In the genomic region with DNA sequence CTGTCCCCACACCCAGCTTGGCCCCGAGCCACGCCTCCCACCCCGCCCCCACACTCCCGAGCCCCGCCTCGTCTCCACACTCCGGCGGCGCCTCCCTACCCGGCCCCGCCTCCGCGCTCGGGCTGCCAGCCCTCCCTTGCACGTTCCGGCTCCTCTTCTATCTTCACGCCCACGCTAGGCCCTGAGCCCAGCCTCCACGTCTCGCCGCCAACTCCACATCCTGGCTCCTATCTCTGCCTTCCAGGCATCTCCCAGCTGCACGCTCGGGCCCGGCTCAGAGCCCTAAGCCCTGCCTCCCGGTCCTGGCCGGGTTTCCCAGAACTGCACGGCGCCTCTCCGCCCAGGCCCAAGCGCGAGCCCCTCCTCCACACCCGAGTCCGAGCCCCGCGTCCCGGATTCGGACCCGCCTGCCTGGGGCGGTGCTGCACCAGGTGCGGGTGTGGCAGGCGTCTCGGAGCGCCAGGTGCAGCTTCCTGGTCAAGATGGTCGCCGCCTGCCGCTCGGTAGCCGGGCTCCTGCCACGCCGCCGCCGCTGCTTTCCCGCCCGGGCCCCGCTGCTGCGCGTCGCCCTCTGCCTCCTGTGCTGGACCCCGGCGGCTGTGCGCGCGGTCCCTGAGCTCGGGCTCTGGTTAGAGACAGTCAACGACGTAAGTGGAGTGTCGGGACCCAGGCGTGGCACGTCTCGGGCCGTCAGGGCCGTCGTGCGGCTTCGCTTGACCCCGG, we compare ENCODE assay signal across 1 cellular context.
A peak's percentile ranks its signal among the peaks of the same experiment; 100 is the strongest.
TF ChIP-seq lines count a peak whose summit lies in the region.

A gene with protein sequence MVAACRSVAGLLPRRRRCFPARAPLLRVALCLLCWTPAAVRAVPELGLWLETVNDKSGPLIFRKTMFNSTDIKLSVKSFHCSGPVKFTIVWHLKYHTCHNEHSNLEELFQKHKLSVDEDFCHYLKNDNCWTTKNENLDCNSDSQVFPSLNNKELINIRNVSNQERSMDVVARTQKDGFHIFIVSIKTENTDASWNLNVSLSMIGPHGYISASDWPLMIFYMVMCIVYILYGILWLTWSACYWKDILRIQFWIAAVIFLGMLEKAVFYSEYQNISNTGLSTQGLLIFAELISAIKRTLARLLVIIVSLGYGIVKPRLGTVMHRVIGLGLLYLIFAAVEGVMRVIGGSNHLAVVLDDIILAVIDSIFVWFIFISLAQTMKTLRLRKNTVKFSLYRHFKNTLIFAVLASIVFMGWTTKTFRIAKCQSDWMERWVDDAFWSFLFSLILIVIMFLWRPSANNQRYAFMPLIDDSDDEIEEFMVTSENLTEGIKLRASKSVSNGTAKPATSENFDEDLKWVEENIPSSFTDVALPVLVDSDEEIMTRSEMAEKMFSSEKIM (plus strand): TSS at position 160 of the 723 bp plus-strand sequence. CDS start 323 bp downstream, at position 483.

TF ChIP-seq in HepG2, 621 proteins besides CTCF, POLR2A, EP300 and RAD21 (continued from another document and continues in another):
- TF ChIP-seq, protein P1, sequence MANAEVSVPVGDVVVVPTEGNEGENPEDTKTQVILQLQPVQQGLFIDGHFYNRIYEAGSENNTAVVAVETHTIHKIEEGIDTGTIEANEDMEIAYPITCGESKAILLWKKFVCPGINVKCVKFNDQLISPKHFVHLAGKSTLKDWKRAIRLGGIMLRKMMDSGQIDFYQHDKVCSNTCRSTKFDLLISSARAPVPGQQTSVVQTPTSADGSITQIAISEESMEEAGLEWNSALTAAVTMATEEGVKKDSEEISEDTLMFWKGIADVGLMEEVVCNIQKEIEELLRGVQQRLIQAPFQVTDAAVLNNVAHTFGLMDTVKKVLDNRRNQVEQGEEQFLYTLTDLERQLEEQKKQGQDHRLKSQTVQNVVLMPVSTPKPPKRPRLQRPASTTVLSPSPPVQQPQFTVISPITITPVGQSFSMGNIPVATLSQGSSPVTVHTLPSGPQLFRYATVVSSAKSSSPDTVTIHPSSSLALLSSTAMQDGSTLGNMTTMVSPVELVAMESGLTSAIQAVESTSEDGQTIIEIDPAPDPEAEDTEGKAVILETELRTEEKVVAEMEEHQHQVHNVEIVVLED (CRISPR knock-in tag; IDR thresholded peaks at IDR 0.05; ENCODE audit: borderline replicate concordance) = peak; percentile 69; the same call in 1 of the 2 replicates
- TF ChIP-seq ZNF138 (CRISPR knock-in tag; IDR thresholded peaks at IDR 0.05; ENCODE audit: low read depth) (no peak; the same call in 1 of the 2 replicates), ZMYM2 (CRISPR knock-in tag; IDR thresholded peaks at IDR 0.05) (no peak), POLR2AphosphoS5 (IDR thresholded peaks at IDR 0.05; ENCODE audit: low read depth, low read length) (peak; percentile 87), GABPB1 (CRISPR knock-in tag; IDR thresholded peaks at IDR 0.05) (peak; percentile 63), U2AF1 (optimal IDR thresholded peaks at IDR 0.05; ENCODE audit: low read depth, low read length) (no peak), HOXA7 (CRISPR knock-in tag; IDR thresholded peaks at IDR 0.05) (no peak), TEAD2 (CRISPR knock-in tag; IDR thresholded peaks at IDR 0.05) (no peak), ZNF441 (CRISPR knock-in tag; IDR thresholded peaks at IDR 0.05; ENCODE audit: borderline replicate concordance) (peak; percentile 80; the same call in 1 of the 2 replicates), ZNF652 (CRISPR knock-in tag; IDR thresholded peaks at IDR 0.05; ENCODE audit: borderline replicate concordance, low read depth) (no peak), KLF12 (CRISPR knock-in tag; IDR thresholded peaks at IDR 0.05; ENCODE audit: borderline replicate concordance) (peak; percentile 49; the same call in 1 of the 2 replicates)
- TF ChIP-seq, protein P2, sequence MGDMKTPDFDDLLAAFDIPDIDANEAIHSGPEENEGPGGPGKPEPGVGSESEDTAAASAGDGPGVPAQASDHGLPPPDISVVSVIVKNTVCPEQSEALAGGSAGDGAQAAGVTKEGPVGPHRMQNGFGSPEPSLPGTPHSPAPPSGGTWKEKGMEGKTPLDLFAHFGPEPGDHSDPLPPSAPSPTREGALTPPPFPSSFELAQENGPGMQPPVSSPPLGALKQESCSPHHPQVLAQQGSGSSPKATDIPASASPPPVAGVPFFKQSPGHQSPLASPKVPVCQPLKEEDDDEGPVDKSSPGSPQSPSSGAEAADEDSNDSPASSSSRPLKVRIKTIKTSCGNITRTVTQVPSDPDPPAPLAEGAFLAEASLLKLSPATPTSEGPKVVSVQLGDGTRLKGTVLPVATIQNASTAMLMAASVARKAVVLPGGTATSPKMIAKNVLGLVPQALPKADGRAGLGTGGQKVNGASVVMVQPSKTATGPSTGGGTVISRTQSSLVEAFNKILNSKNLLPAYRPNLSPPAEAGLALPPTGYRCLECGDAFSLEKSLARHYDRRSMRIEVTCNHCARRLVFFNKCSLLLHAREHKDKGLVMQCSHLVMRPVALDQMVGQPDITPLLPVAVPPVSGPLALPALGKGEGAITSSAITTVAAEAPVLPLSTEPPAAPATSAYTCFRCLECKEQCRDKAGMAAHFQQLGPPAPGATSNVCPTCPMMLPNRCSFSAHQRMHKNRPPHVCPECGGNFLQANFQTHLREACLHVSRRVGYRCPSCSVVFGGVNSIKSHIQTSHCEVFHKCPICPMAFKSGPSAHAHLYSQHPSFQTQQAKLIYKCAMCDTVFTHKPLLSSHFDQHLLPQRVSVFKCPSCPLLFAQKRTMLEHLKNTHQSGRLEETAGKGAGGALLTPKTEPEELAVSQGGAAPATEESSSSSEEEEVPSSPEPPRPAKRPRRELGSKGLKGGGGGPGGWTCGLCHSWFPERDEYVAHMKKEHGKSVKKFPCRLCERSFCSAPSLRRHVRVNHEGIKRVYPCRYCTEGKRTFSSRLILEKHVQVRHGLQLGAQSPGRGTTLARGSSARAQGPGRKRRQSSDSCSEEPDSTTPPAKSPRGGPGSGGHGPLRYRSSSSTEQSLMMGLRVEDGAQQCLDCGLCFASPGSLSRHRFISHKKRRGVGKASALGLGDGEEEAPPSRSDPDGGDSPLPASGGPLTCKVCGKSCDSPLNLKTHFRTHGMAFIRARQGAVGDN (CRISPR knock-in tag; IDR thresholded peaks at IDR 0.05) = peak; percentile 93
- TF ChIP-seq, protein P3, sequence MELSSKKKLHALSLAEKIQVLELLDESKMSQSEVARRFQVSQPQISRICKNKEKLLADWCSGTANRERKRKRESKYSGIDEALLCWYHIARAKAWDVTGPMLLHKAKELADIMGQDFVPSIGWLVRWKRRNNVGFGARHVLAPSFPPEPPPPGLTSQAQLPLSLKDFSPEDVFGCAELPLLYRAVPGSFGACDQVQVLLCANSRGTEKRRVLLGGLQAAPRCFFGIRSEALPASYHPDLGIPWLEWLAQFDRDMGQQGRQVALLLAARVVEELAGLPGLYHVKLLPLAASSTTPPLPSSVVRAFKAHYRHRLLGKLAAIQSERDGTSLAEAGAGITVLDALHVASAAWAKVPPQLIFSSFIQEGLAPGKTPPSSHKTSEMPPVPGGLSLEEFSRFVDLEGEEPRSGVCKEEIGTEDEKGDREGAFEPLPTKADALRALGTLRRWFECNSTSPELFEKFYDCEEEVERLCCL (CRISPR knock-in tag; IDR thresholded peaks at IDR 0.05; ENCODE audit: borderline replicate concordance) = no peak; the same call in 1 of the 2 replicates
- TF ChIP-seq, protein P4, sequence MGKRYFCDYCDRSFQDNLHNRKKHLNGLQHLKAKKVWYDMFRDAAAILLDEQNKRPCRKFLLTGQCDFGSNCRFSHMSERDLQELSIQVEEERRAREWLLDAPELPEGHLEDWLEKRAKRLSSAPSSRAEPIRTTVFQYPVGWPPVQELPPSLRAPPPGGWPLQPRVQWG (CRISPR knock-in tag; IDR thresholded peaks at IDR 0.05; ENCODE audit: borderline replicate concordance, low read depth) = no peak
- TF ChIP-seq, protein P5, sequence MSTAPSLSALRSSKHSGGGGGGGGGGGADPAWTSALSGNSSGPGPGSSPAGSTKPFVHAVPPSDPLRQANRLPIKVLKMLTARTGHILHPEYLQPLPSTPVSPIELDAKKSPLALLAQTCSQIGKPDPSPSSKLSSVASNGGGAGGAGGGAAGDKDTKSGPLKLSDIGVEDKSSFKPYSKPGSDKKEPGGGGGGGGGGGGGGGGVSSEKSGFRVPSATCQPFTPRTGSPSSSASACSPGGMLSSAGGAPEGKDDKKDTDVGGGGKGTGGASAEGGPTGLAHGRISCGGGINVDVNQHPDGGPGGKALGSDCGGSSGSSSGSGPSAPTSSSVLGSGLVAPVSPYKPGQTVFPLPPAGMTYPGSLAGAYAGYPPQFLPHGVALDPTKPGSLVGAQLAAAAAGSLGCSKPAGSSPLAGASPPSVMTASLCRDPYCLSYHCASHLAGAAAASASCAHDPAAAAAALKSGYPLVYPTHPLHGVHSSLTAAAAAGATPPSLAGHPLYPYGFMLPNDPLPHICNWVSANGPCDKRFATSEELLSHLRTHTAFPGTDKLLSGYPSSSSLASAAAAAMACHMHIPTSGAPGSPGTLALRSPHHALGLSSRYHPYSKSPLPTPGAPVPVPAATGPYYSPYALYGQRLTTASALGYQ (CRISPR knock-in tag; IDR thresholded peaks at IDR 0.05) = no peak; the same call in 1 of the 2 replicates
- TF ChIP-seq, protein P6, sequence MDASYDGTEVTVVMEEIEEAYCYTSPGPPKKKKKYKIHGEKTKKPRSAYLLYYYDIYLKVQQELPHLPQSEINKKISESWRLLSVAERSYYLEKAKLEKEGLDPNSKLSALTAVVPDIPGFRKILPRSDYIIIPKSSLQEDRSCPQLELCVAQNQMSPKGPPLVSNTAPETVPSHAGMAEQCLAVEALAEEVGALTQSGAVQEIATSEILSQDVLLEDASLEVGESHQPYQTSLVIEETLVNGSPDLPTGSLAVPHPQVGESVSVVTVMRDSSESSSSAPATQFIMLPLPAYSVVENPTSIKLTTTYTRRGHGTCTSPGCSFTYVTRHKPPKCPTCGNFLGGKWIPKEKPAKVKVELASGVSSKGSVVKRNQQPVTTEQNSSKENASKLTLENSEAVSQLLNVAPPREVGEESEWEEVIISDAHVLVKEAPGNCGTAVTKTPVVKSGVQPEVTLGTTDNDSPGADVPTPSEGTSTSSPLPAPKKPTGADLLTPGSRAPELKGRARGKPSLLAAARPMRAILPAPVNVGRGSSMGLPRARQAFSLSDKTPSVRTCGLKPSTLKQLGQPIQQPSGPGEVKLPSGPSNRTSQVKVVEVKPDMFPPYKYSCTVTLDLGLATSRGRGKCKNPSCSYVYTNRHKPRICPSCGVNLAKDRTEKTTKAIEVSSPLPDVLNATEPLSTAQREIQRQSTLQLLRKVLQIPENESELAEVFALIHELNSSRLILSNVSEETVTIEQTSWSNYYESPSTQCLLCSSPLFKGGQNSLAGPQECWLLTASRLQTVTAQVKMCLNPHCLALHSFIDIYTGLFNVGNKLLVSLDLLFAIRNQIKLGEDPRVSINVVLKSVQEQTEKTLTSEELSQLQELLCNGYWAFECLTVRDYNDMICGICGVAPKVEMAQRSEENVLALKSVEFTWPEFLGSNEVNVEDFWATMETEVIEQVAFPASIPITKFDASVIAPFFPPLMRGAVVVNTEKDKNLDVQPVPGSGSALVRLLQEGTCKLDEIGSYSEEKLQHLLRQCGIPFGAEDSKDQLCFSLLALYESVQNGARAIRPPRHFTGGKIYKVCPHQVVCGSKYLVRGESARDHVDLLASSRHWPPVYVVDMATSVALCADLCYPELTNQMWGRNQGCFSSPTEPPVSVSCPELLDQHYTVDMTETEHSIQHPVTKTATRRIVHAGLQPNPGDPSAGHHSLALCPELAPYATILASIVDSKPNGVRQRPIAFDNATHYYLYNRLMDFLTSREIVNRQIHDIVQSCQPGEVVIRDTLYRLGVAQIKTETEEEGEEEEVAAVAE (CRISPR knock-in tag; IDR thresholded peaks at IDR 0.05; ENCODE audit: borderline replicate concordance) = no peak
- TF ChIP-seq, protein P7, sequence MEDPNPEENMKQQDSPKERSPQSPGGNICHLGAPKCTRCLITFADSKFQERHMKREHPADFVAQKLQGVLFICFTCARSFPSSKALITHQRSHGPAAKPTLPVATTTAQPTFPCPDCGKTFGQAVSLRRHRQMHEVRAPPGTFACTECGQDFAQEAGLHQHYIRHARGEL (CRISPR knock-in tag; IDR thresholded peaks at IDR 0.05) = no peak
- TF ChIP-seq, protein P8, sequence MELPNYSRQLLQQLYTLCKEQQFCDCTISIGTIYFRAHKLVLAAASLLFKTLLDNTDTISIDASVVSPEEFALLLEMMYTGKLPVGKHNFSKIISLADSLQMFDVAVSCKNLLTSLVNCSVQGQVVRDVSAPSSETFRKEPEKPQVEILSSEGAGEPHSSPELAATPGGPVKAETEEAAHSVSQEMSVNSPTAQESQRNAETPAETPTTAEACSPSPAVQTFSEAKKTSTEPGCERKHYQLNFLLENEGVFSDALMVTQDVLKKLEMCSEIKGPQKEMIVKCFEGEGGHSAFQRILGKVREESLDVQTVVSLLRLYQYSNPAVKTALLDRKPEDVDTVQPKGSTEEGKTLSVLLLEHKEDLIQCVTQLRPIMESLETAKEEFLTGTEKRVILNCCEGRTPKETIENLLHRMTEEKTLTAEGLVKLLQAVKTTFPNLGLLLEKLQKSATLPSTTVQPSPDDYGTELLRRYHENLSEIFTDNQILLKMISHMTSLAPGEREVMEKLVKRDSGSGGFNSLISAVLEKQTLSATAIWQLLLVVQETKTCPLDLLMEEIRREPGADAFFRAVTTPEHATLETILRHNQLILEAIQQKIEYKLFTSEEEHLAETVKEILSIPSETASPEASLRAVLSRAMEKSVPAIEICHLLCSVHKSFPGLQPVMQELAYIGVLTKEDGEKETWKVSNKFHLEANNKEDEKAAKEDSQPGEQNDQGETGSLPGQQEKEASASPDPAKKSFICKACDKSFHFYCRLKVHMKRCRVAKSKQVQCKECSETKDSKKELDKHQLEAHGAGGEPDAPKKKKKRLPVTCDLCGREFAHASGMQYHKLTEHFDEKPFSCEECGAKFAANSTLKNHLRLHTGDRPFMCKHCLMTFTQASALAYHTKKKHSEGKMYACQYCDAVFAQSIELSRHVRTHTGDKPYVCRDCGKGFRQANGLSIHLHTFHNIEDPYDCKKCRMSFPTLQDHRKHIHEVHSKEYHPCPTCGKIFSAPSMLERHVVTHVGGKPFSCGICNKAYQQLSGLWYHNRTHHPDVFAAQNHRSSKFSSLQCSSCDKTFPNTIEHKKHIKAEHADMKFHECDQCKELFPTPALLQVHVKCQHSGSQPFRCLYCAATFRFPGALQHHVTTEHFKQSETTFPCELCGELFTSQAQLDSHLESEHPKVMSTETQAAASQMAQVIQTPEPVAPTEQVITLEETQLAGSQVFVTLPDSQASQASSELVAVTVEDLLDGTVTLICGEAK (IDR thresholded peaks at IDR 0.05) = no peak
- TF ChIP-seq, protein P8 (CRISPR knock-in tag; IDR thresholded peaks at IDR 0.05) = 0 out of 2 replicates have a peak, but pooled peaks have one; percentile 66
